ENCODE assay signal across 9 cellular contexts in the genomic region with DNA sequence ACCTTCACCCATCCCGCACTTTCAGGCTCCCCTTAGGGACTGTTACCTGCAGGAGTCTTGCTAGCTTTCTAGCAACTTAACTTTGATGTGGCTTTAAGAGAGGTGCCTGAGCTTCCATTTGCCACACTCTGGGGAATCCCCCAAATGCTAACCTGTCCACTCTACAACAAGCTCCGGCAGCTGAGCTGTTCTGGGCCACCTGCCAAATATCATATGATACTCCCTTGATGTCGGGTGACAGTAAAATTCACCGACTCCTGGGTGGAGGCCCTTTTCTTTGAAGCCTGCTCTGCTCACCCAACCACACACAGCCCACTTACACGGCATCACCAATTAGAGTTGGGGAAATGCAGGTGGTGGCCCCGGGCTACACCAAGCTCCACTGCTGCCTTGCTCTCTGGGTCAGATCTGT. TPM values are rescaled to one million over a fixed set of nuclear protein-coding genes. Genes with fewer than 3 reads are reported as not detected.
DNase-seq lines count a peak whose midpoint lies in the region; ATAC-seq lines count a peak whose summit lies in the region.
"Had no signal": no experiment of that assay in that cellular context is flagged by ENCODE, and none has a peak within 500 bp of the region (broad histone marks: within the 10 kb centered on the region; RNA-seq: fewer than 3 reads in every experiment).

No MANE protein-coding gene starts in this region.

- DNase-seq in NCI-H524 treated with DMSO at 0.1 percent for 48 hours (lab: John Stamatoyannopoulos, UW) (peak; percentile 43), myocyte (ENCODE audit: low read depth) (peak; percentile 91), ureter (ENCODE audit: low spot score) (peak; percentile 62), hepatic stellate cell (ENCODE audit: low spot score) (no peak), cerebellar cortex (ENCODE audit: low spot score) (no peak), posterior vena cava (ENCODE audit: low spot score) (no peak)
- peak; percentile 67 to 76 for DNase-seq in activated T-cell treated with anti-CD3 and anti-CD28 coated beads, Interleukin-2, amount 50 U/mL, for 48 hours

- intact Hi-C loops in posterior vena cava (cut with DNase I) = no loop called here

- peak; percentile 77 for ATAC-seq in GM21529 (IDR thresholded peaks at IDR 0.05; ENCODE audit: unreplicated experiment)

RNA-seq across cellular contexts. Expression of a gene that starts 38.0 kb away (rescaled TPM):
- total RNA-seq in myocyte (not detected in 2 replicates), ureter (0.70 TPM), posterior vena cava (under 1 TPM; 0.14 to 0.37 TPM)
- polyA plus RNA-seq in myocyte (2012) = not detected
- total RNA-seq: lung microvascular endothelial cell had no signal

Comparison
In these comparisons a context has a peak if more than half of its experiments do, and no peak if none do; other contexts are left out.
1. DNase-seq: peak in NCI-H524 treated with DMSO at 0.1 percent for 48 hours (single experiment), activated T-cell treated with anti-CD3 and anti-CD28 coated beads, Interleukin-2, amount 50 U/mL, for 48 hours (2 of 2), myocyte (single experiment) and ureter (single experiment); none in hepatic stellate cell (single experiment), cerebellar cortex (single experiment) and posterior vena cava (single experiment).